ENCODE assay signal across 9 cellular contexts in the genomic region with DNA sequence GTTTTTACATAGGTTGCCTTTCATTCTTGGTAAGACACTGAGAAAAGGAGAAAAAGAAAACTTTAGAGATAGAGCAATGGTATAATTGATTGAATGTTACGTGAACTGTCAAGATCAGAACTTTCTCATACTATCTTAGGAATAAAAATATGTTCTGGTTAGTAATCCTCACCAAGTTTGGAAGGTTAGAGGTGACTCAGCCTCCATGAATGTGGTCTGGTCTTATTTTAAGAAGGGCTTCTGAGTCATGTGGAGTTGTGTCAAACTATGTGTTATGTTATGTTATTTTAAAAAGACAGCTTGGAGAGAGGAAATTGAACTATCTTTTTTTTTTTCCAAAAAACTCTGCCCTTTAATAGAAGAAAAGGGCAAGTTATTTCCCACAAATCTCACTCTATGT.
DNase-seq lines count a peak whose midpoint lies in the region; ATAC-seq and TF ChIP-seq lines count a peak whose summit lies in the region.
"Had no signal": no experiment of that assay in that cellular context is flagged by ENCODE, and none has a peak within 500 bp of the region (broad histone marks: within the 10 kb centered on the region; RNA-seq: fewer than 3 reads in every experiment).

No MANE protein-coding gene starts in this region.

- CTCF ChIA-PET in MCF 10A (lab: Yijun Ruan, JAX): no interaction called here

- POLR2A ChIA-PET in MCF 10A (lab: Yijun Ruan, JAX): interaction anchor here (0.6 to 2.3 kb wide), 15 partner anchors 9 to 486 kb away, joined by 3 to 12 read pairs (median 4); a partner anchor contains a TSS

- intact Hi-C loops in MCF 10A (cut with micrococcal nuclease): loop anchor here (5.0 kb wide), 1 partner anchor 391 kb away; no protein-coding TSS in a partner anchor

- 65 to 94% methylated on average over 1 of the region's 1 CpG for WGBS in lung, 2 donors

- H3K4me3 Mint-ChIP-seq in MCF 10A (ENCODE audit: unreplicated experiment): peak overlapping the region; percentile 45
- H3K4me3 Mint-ChIP-seq: activated B cell treated with CpG ODN at 0.5 μM for 24 hours had no signal

- H3K36me3 Mint-ChIP-seq in MCF 10A (ENCODE audit: insufficient read depth, unreplicated experiment): no peaks in the 10 kb centered on the region

- H3K9me3 Mint-ChIP-seq in MCF 10A (ENCODE audit: unreplicated experiment): peaks cover 10% of the 10 kb centered on the region
- H3K9me3 Mint-ChIP-seq: activated B cell treated with CpG ODN at 0.5 μM for 24 hours had no signal

- peaks cover 50% of the 10 kb centered on the region for H3K4me1 Mint-ChIP-seq in MCF 10A (ENCODE audit: insufficient read depth, unreplicated experiment)

- peak overlapping the region; percentile 77 for H3K27ac Mint-ChIP-seq in MCF 10A (ENCODE audit: low read depth, unreplicated experiment)
- H3K27ac Mint-ChIP-seq: activated B cell treated with CpG ODN at 0.5 μM for 24 hours had no signal

- no peaks in the 10 kb centered on the region for H3K27me3 ChIP-seq in lung (ENCODE audit: control insufficient read depth, insufficient read depth)

- no peaks in the 10 kb centered on the region for H3K27me3 Mint-ChIP-seq in MCF 10A (ENCODE audit: insufficient read depth, unreplicated experiment)
- H3K27me3 Mint-ChIP-seq: activated B cell treated with CpG ODN at 0.5 μM for 24 hours had no signal

- no peak overlapping the region for H3K4me3 ChIP-seq in lung

- peak overlapping the region in 1 of 2 donors; percentile 92 for H3K27ac ChIP-seq in lung (ENCODE audit: low read depth in 1 of 2, low read length in 1 of 2)

- no TSS peak for BruUV-seq in MCF 10A (replicated peaks; lab: Mats Ljungman, UMichigan)

- no peaks in the 10 kb centered on the region for H3K36me3 ChIP-seq in lung (ENCODE audit: control insufficient read depth in 2 of 2, insufficient read depth in 2 of 2, low read length in 2 of 2)

- TF ChIP-seq CTCF in MCF 10A (IDR thresholded peaks at IDR 0.05; ENCODE audit: unreplicated experiment) (no peak), lung (IDR thresholded peaks at IDR 0.05; ENCODE audit: control extremely low read depth, extremely low read depth) (no peak)

- DNase-seq in stimulated activated CD4-positive, alpha-beta T cell treated with anti-CD3 and anti-CD28 coated beads, Interleukin-4, amount 100 ng/mL, for 24 hours: peak; percentile 41
- DNase-seq in stimulated activated CD4-positive, alpha-beta T cell treated with anti-CD3 and anti-CD28 coated beads, Interleukin-2, amount 100 ng/mL, for 48 hours: no peak
- DNase-seq in MCF 10A (ENCODE audit: unreplicated experiment) (peak; percentile 92), lung (ENCODE audit: low spot score) (no peak), NCI-H2107 treated with DMSO at 0.1 percent for 48 hours (lab: John Stamatoyannopoulos, UW; ENCODE audit: unreplicated experiment) (no peak), 8988T (no peak)
- DNase-seq: activated B cell treated with CpG ODN at 0.5 μM for 24 hours had no signal

- ATAC-seq in lung (ENCODE audit: insufficient read depth, low FRiP score): peak; percentile 73
- no peak for ATAC-seq in HG02840 (IDR thresholded peaks at IDR 0.05; ENCODE audit: low FRiP score, unreplicated experiment)
- no peak for ATAC-seq in HG03045 (IDR thresholded peaks at IDR 0.05; ENCODE audit: unreplicated experiment)

- no peaks in the 10 kb centered on the region for H3K9me3 ChIP-seq in lung (ENCODE audit: control insufficient read depth in 2 of 2, insufficient read depth in 1 of 2, low read length in 1 of 2)

- peaks cover 0 to 21% of the 10 kb centered on the region in 2 donors for H3K4me1 ChIP-seq in lung (ENCODE audit: control insufficient read depth in 2 of 2, insufficient read depth in 2 of 2, low read length in 2 of 2)

Comparison
In these comparisons a context has a peak if more than half of its experiments do, and no peak if none do; other contexts are left out.
1. DNase-seq: peak in stimulated activated CD4-positive, alpha-beta T cell treated with anti-CD3 and anti-CD28 coated beads, Interleukin-4, amount 100 ng/mL, for 24 hours (single experiment) and MCF 10A (single experiment); none in stimulated activated CD4-positive, alpha-beta T cell treated with anti-CD3 and anti-CD28 coated beads, Interleukin-2, amount 100 ng/mL, for 48 hours (0 of 2), lung (single experiment), NCI-H2107 treated with DMSO at 0.1 percent for 48 hours (single experiment) and 8988T (single experiment).